ENCODE assay signal across 21 cellular contexts in the genomic region with DNA sequence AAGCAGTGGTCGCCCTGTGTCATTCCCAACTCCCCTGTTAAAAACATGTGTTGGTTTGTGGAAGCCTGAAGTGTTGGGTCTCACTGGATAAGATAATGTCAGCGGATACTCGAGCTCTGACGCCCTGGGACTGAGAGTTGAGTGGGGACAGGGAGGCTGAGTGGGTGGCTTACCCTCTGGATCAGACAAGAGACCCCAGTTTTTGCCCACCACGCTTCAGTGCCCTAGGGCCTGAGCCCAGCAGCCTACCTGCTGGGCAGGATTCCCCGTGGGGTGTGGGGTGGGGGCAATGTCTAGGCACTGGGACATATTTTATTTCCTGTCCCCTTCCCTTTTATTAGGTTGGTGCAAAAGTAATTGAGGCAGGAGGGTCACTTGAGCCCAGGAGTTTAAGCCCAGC.
"Had no signal": no experiment of that assay in that cellular context is flagged by ENCODE, and none has a peak within 500 bp of the region (broad histone marks: within the 10 kb centered on the region; RNA-seq: fewer than 3 reads in every experiment).

No MANE protein-coding gene starts in this region.

- ATAC-seq: heart right ventricle; left ventricle myocardium superior; naive thymus-derived CD8-positive, alpha-beta T cell; SK-N-SH treated with all-trans-retinoic acid at 6 μM for 48 hours; stimulated activated naive CD8-positive, alpha-beta T cell treated with anti-CD3 and anti-CD28 coated beads, Interleukin-15, Interleukin-2, amounts not matched to agents 100 U/mL and 50 U/mL, for 24 hours; T-cell; upper lobe of right lung had no signal

- H3K27ac ChIP-seq: adrenal gland, esophagus squamous epithelium, heart right ventricle, suprapubic skin, upper lobe of right lung had no signal

- FAIRE-seq: bronchial epithelial cell had no signal

- H3K36me3 ChIP-seq: adrenal gland, esophagus squamous epithelium, suprapubic skin had no signal

- DNase-seq: activated CD4-positive, alpha-beta T cell treated with anti-CD3 and anti-CD28 coated beads, Interleukin-2, amount 10 ng/mL, durations not matched to agents 7 days and 5 days; activated CD8-positive, alpha-beta memory T cell treated with anti-CD3 and anti-CD28 coated beads for 24 hours; activated CD8-positive, alpha-beta memory T cell treated with anti-CD3 and anti-CD28 coated beads, Interleukin-2, amount 50 U/mL, for 48 hours; activated gamma-delta T cell; activated T-cell treated with anti-CD3 and anti-CD28 coated beads, Interleukin-2, amount 50 U/mL, for 48 hours; dermis blood vessel endothelial cell; effector memory CD4-positive, alpha-beta T cell; esophagus squamous epithelium; heart right ventricle; kidney glomerular epithelial cell; left ventricle myocardium superior; naive thymus-derived CD8-positive, alpha-beta T cell; retina; stimulated activated CD4-positive, alpha-beta T cell treated with anti-CD3 and anti-CD28 coated beads, Interleukin-2, amount 100 ng/mL, for 24 hours; stimulated activated naive CD8-positive, alpha-beta T cell treated with anti-CD3 and anti-CD28 coated beads, Interleukin-15, Interleukin-2, amounts not matched to agents 100 U/mL and 50 U/mL, for 24 hours; T-cell; upper lobe of right lung had no signal

- H3K27me3 ChIP-seq: adrenal gland, esophagus squamous epithelium, heart right ventricle, suprapubic skin, upper lobe of right lung had no signal

- H3K9me3 ChIP-seq: adrenal gland, esophagus squamous epithelium, heart right ventricle, suprapubic skin, upper lobe of right lung had no signal

- H3K4me3 ChIP-seq: adrenal gland, esophagus squamous epithelium, heart right ventricle, suprapubic skin, upper lobe of right lung had no signal
